Comparison of ENCODE assay signal across 20 cellular contexts in genomic region chr15:79047676-79048439, GRCh38. TPM values are rescaled to one million over a fixed set of nuclear protein-coding genes. Genes with fewer than 3 reads are reported as not detected.
DNase-seq lines count a peak whose midpoint lies in the region; FAIRE-seq and TF ChIP-seq lines count a peak whose summit lies in the region.
"Had no signal": no experiment of that assay in that cellular context is flagged by ENCODE, and none has a peak within 500 bp of the region (broad histone marks: within the 10 kb centered on the region; RNA-seq: fewer than 3 reads in every experiment).

No MANE protein-coding gene starts in this region.

- H3K27me3 Mint-ChIP-seq in activated naive CD4-positive, alpha-beta T cell treated with anti-CD3 and anti-CD28 coated beads, Interleukin-2, amount 10 ng/mL, durations not matched to agents 7 days and 5 days, result peaks cover 15% of the 10 kb centered on the region
- H3K27me3 Mint-ChIP-seq in activated naive CD4-positive, alpha-beta T cell treated with anti-CD3 and anti-CD28 coated beads for 36 hours (ENCODE audit: low read depth), result peaks cover 5% of the 10 kb centered on the region

- no peak overlapping the region for H3K4me2 ChIP-seq in neuronal stem cell (ENCODE audit: insufficient read depth, low read length, poor library complexity, severe bottlenecking)
- no peak overlapping the region for H3K4me2 ChIP-seq in mammary epithelial cell (ENCODE audit: insufficient read depth, low read depth, low read length)
- H3K4me2 ChIP-seq: A549 had no signal

- no CpG with 5 or more reads among the region's 10 CpGs for WGBS in neuronal stem cell (ENCODE audit: extremely low coverage in 2 of 2, insufficient read length in 2 of 2, insufficient replicate concordance in 1 of 2), 2 donors
- 83% methylated on average over 9 of the region's 10 CpGs for WGBS in mammary epithelial cell (ENCODE audit: low coverage, missing lambda C conversion rate)
- 82 to 90% (median 88%) methylated on average over 9 to 10 of the region's 10 CpGs for WGBS in adrenal gland, 4 donors

- no peak overlapping the region for H3K23ac ChIP-seq in neuronal stem cell (ENCODE audit: low read depth, low read length, poor library complexity)

- BruUV-seq in mammary epithelial cell (replicated peaks; lab: Mats Ljungman, UMichigan), result no TSS peak

- no peak overlapping the region for H3K27ac ChIP-seq in neuronal stem cell (replicated peaks; ENCODE audit: low read length)
- no peak overlapping the region for H3K27ac ChIP-seq in mammary epithelial cell (ENCODE audit: insufficient read depth, low read depth, low read length)
- no peak overlapping the region for H3K27ac ChIP-seq in adrenal gland
- H3K27ac ChIP-seq: 22Rv1, A549, C4-2B, HL-60 had no signal

- H3K4me3 ChIP-seq in bronchial epithelial cell (ENCODE audit: low read depth, low read length) (no peak overlapping the region), neuronal stem cell (ENCODE audit: low read length in 2 of 2) (no peak overlapping the region), mammary epithelial cell (replicated peaks in 1 of 3; ENCODE audit: insufficient read depth in 1 of 3, low read depth in 2 of 3, low read length in 3 of 3) (no peak overlapping the region), adrenal gland (no peak overlapping the region)
- H3K4me3 ChIP-seq: A549, HAP-1 had no signal

- TF ChIP-seq POLR2A in adrenal gland (IDR thresholded peaks at IDR 0.05), result no peak

- H3K9me3 Mint-ChIP-seq in activated naive CD4-positive, alpha-beta T cell treated with anti-CD3 and anti-CD28 coated beads, Interleukin-2, amount 10 ng/mL, durations not matched to agents 7 days and 5 days, result peaks cover 3% of the 10 kb centered on the region
- peaks cover 5% of the 10 kb centered on the region for H3K9me3 Mint-ChIP-seq in activated naive CD4-positive, alpha-beta T cell treated with anti-CD3 and anti-CD28 coated beads for 36 hours
- H3K9me3 Mint-ChIP-seq: CD4-positive, alpha-beta T cell had no signal

- no peak overlapping the region for H2BK5ac ChIP-seq in neuronal stem cell (ENCODE audit: low read length)

- peaks cover 0 to under 1% of the 10 kb centered on the region in 2 donors for H3K9me3 ChIP-seq in neuronal stem cell (replicated peaks in 1 of 2; ENCODE audit: control insufficient read depth in 2 of 2, insufficient read depth in 1 of 2, low read depth in 1 of 2, low read length in 2 of 2)
- H3K9me3 ChIP-seq in mammary epithelial cell (replicated peaks; ENCODE audit: insufficient read depth, low read length), result peaks cover 5% of the 10 kb centered on the region
- no peaks in the 10 kb centered on the region for H3K9me3 ChIP-seq in adrenal gland (replicated peaks in 1 of 3)
- H3K9me3 ChIP-seq: Caco-2, HAP-1 had no signal

- H3K27me3 ChIP-seq in bronchial epithelial cell (ENCODE audit: control insufficient read depth, insufficient read depth, low read length) (no peaks in the 10 kb centered on the region), neuronal stem cell (ENCODE audit: control insufficient read depth in 3 of 3, insufficient read depth in 3 of 3, low read depth in 1 of 3, low read length in 3 of 3) (peaks cover 0 to 9% (median 0%) of the 10 kb centered on the region in 3 experiments), mammary epithelial cell (ENCODE audit: insufficient read depth, low read length) (no peaks in the 10 kb centered on the region), adrenal gland (no peaks in the 10 kb centered on the region)

- H3K4me1 Mint-ChIP-seq in activated naive CD4-positive, alpha-beta T cell treated with anti-CD3 and anti-CD28 coated beads, Interleukin-2, amount 10 ng/mL, durations not matched to agents 7 days and 5 days, result no peaks in the 10 kb centered on the region
- H3K4me1 Mint-ChIP-seq in activated naive CD4-positive, alpha-beta T cell treated with anti-CD3 and anti-CD28 coated beads for 36 hours (ENCODE audit: low read depth), result no peaks in the 10 kb centered on the region

- H3K4me1 ChIP-seq in neuronal stem cell (ENCODE audit: control insufficient read depth in 2 of 2, insufficient read depth in 1 of 2, low read depth in 1 of 2, low read length in 2 of 2), result peaks cover 0 to 12% of the 10 kb centered on the region in 2 donors
- H3K4me1 ChIP-seq in mammary epithelial cell (ENCODE audit: insufficient read depth, low read length), result no peaks in the 10 kb centered on the region
- no peaks in the 10 kb centered on the region for H3K4me1 ChIP-seq in adrenal gland (replicated peaks in 1 of 2)
- H3K4me1 ChIP-seq: A549, Caco-2, HAP-1 had no signal

- no peaks in the 10 kb centered on the region for H3K79me1 ChIP-seq in neuronal stem cell (ENCODE audit: low read depth, low read length)

- FAIRE-seq in bronchial epithelial cell (lab: Jason Lieb, UNC), result peak; percentile 7
- FAIRE-seq: A549, D721Med, G401.6, GM12891, GM19239 had no signal

- H3K36me3 Mint-ChIP-seq in activated naive CD4-positive, alpha-beta T cell treated with anti-CD3 and anti-CD28 coated beads, Interleukin-2, amount 10 ng/mL, durations not matched to agents 7 days and 5 days, result no peaks in the 10 kb centered on the region
- no peaks in the 10 kb centered on the region for H3K36me3 Mint-ChIP-seq in activated naive CD4-positive, alpha-beta T cell treated with anti-CD3 and anti-CD28 coated beads for 36 hours (ENCODE audit: low read depth)

- no peak overlapping the region for H2BK12ac ChIP-seq in neuronal stem cell (ENCODE audit: low read length)

- in situ Hi-C loops in mammary epithelial cell (cut with MboI; ENCODE audit: low sequenced_read_pairs in 2 of 2), result no loop called here

- CTCF ChIA-PET in activated naive CD4-positive, alpha-beta T cell treated with anti-CD3 and anti-CD28 coated beads, Interleukin-2, amount 10 ng/mL, durations not matched to agents 7 days and 5 days (lab: Charles Lee), result interaction anchor here (0.6 to 1.6 kb wide), 3 partner anchors 17 to 136 kb away, joined by 3 read pairs; no protein-coding TSS in a partner anchor
- CTCF ChIA-PET in activated naive CD4-positive, alpha-beta T cell treated with anti-CD3 and anti-CD28 coated beads for 36 hours (lab: Charles Lee), result interaction anchor here (0.6 to 1.9 kb wide), 5 partner anchors 9 to 137 kb away, joined by 3 to 6 read pairs (median 5); no protein-coding TSS in a partner anchor
- CTCF ChIA-PET in mammary epithelial cell (lab: Charles Lee; ENCODE audit: low non-redundant PET), result no interaction called here

- dilution Hi-C loops in mammary epithelial cell (cut with HindIII; ENCODE audit: low sequenced_read_pairs), result no loop called here

- no peak overlapping the region for H3K14ac ChIP-seq in neuronal stem cell (ENCODE audit: low read length)

- intact Hi-C loops in activated naive CD4-positive, alpha-beta T cell treated with anti-CD3 and anti-CD28 coated beads for 36 hours (cut with micrococcal nuclease), result no loop called here
- intact Hi-C loops in mammary epithelial cell (cut with micrococcal nuclease), result no loop called here
- intact Hi-C loops in adrenal gland (cut with DNase I), result no loop called here

- H4K8ac ChIP-seq in neuronal stem cell (ENCODE audit: low read depth, low read length), result no peak overlapping the region

- no peak overlapping the region for H2BK15ac ChIP-seq in neuronal stem cell (ENCODE audit: low read length)

- H4K91ac ChIP-seq in neuronal stem cell (ENCODE audit: low read depth, low read length, poor library complexity), result no peak overlapping the region

- H2BK120ac ChIP-seq in neuronal stem cell (ENCODE audit: low read depth, low read length), result no peak overlapping the region

- no peaks in the 10 kb centered on the region for H4K20me1 ChIP-seq in mammary epithelial cell (ENCODE audit: insufficient read depth, low read length)

- no peaks in the 10 kb centered on the region for H3K36me3 ChIP-seq in bronchial epithelial cell (ENCODE audit: control insufficient read depth, insufficient read depth, low read length)
- H3K36me3 ChIP-seq in neuronal stem cell (replicated peaks in 1 of 2; ENCODE audit: control insufficient read depth in 2 of 2, insufficient read depth in 2 of 2, low read length in 2 of 2), result no peaks in the 10 kb centered on the region
- no peaks in the 10 kb centered on the region for H3K36me3 ChIP-seq in mammary epithelial cell (ENCODE audit: insufficient read depth, low read length)
- H3K36me3 ChIP-seq in adrenal gland (replicated peaks in 1 of 2), result no peaks in the 10 kb centered on the region
- H3K36me3 ChIP-seq: HAP-1 had no signal

- TF ChIP-seq CTCF in bronchial epithelial cell (IDR thresholded peaks at IDR 0.05; ENCODE audit: insufficient read depth, low read length, severe bottlenecking), result no peak
- TF ChIP-seq CTCF in mammary epithelial cell (conservative IDR thresholded peaks at IDR 0.05 in 1 of 2, IDR thresholded peaks at IDR 0.05 in 1 of 2; ENCODE audit: extremely low read depth in 1 of 2, insufficient read depth in 1 of 2, low read depth in 1 of 2, low read length in 2 of 2), result no peak
- TF ChIP-seq CTCF in adrenal gland (IDR thresholded peaks at IDR 0.05), result no peak

- DNase-seq in activated naive CD4-positive, alpha-beta T cell treated with anti-CD3 and anti-CD28 coated beads, Interleukin-2, amount 10 ng/mL, durations not matched to agents 7 days and 5 days, result peak; percentile 4
- DNase-seq in activated naive CD4-positive, alpha-beta T cell treated with anti-CD3 and anti-CD28 coated beads for 36 hours, result no peak
- DNase-seq in bronchial epithelial cell (ENCODE audit: low read depth) (no peak), neuronal stem cell (ENCODE audit: low spot score) (no peak), mammary epithelial cell (no peak), adrenal gland (no peak), NCI-H524 (lab: John Stamatoyannopoulos, UW) (no peak)
- DNase-seq: AML-193; Caco-2; CD4-positive, alpha-beta T cell; IMR-90 had no signal

- H3K4ac ChIP-seq in neuronal stem cell (ENCODE audit: low read length), result no peak overlapping the region

- H3K18ac ChIP-seq in neuronal stem cell (ENCODE audit: low read length), result no peak overlapping the region

- no peak overlapping the region for H2AFZ ChIP-seq in neuronal stem cell (ENCODE audit: low read length)
- H2AFZ ChIP-seq in mammary epithelial cell (ENCODE audit: low read depth, low read length), result no peak overlapping the region

- H3K79me2 ChIP-seq in mammary epithelial cell (ENCODE audit: insufficient read depth, low read length), result no peaks in the 10 kb centered on the region

- H2AK5ac ChIP-seq in neuronal stem cell (ENCODE audit: low read depth, low read length), result peak overlapping the region; percentile 16

- H3K27ac Mint-ChIP-seq in activated naive CD4-positive, alpha-beta T cell treated with anti-CD3 and anti-CD28 coated beads, Interleukin-2, amount 10 ng/mL, durations not matched to agents 7 days and 5 days, result no peak overlapping the region
- no peak overlapping the region for H3K27ac Mint-ChIP-seq in activated naive CD4-positive, alpha-beta T cell treated with anti-CD3 and anti-CD28 coated beads for 36 hours
- H3K27ac Mint-ChIP-seq: CD4-positive, alpha-beta T cell had no signal

- no peak overlapping the region for H3K9ac ChIP-seq in neuronal stem cell (ENCODE audit: low read depth, low read length, poor library complexity)
- H3K9ac ChIP-seq in mammary epithelial cell (ENCODE audit: insufficient read depth, low read length), result no peak overlapping the region

- H3K4me3 Mint-ChIP-seq in activated naive CD4-positive, alpha-beta T cell treated with anti-CD3 and anti-CD28 coated beads, Interleukin-2, amount 10 ng/mL, durations not matched to agents 7 days and 5 days, result no peak overlapping the region
- no peak overlapping the region for H3K4me3 Mint-ChIP-seq in activated naive CD4-positive, alpha-beta T cell treated with anti-CD3 and anti-CD28 coated beads for 36 hours
- H3K4me3 Mint-ChIP-seq: CD4-positive, alpha-beta T cell had no signal

RNA-seq across cellular contexts. Expression of gene RASGRF1, which starts 42.7 kb away (rescaled TPM):
- total RNA-seq in activated naive CD4-positive, alpha-beta T cell treated with anti-CD3 and anti-CD28 coated beads for 36 hours, result not detected
- total RNA-seq in bronchial epithelial cell, result under 0.01 TPM in 1 of 2 replicates, not detected in the other
- polyA plus RNA-seq in neuronal stem cell (2013, experiment 1 of 2), result 0.07 TPM
- 0.01 TPM for polyA plus RNA-seq in neuronal stem cell (2013, experiment 2 of 2)
- total RNA-seq in mammary epithelial cell, result under 1 TPM; 0.33 to 0.71 TPM
- polyA plus RNA-seq in mammary epithelial cell, result 1.1 TPM
- polyA minus RNA-seq in mammary epithelial cell, result 0.67 TPM
- 1 to 10 TPM in 1 of 8 donors, under 1 TPM in 7; 0.11 to 6.0 (median 0.40) TPM for total RNA-seq in adrenal gland
- polyA plus RNA-seq in adrenal gland, result under 1 TPM; 0.18 to 0.80 (median 0.40) TPM
- total RNA-seq: CD4-positive, alpha-beta T cell had no signal
